In the genomic region with DNA sequence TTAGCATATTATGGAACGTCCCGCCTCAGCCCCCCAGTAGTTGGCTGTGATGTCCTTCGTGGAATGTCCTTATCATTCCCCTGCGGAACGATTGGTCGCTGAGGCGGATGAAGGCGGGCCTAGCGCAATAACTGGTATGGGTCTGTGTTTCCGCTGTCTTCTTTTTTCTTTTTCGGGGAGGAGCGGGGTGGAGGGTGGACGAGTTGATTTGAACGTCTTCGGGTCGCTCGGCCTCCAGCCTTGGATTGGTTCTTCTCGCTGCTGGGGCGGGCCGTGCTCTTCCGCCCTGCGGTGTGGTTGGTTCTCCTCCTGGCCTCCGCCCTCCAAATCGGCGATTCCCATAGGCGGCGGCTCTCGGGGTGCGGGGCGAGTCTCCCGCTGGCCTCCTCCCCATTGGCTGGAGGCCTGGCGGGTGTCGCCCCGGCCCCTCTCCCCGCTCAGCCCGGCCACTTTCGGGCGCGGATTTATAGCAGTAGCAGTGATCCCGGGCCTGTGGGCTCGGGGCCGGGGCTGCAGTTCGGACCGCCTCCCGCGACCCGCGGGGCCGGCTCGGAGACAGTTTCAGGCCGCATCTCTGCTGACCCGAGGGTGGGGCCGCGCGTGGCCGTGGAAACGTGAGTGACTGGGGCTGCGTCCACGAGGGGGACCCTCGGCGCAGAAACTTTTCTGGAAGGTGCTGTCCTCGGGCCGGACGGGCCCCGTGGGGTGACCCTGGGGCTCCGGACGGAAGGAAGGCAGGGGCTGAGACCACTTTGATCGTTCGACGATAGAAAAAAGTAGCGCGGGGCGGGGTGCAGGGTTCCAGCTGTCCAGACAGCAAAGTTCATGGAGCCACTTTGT, we compare ENCODE assay signal across 8 cellular contexts. TPM values are rescaled to one million over a fixed set of nuclear protein-coding genes. Genes with fewer than 3 reads are reported as not detected.
DNase-seq lines count a peak whose midpoint lies in the region; ATAC-seq and TF ChIP-seq lines count a peak whose summit lies in the region.

No MANE protein-coding gene starts in this region.

- H3K9me3 ChIP-seq in heart right ventricle (no peaks in the 10 kb centered on the region), upper lobe of left lung (no peaks in the 10 kb centered on the region)

- ATAC-seq in HG02884 (IDR thresholded peaks at IDR 0.05; ENCODE audit: unreplicated experiment): peak; percentile 51
- ATAC-seq in heart right ventricle: peak; percentile 68 to 84 (median 81)
- peak; percentile 79 to 94 for ATAC-seq in upper lobe of left lung (ENCODE audit: low FRiP score in 2 of 2)

- H3K4me1 ChIP-seq in heart right ventricle (peaks cover 4 to 33% (median 28%) of the 10 kb centered on the region in 9 donors), upper lobe of left lung (peaks cover 21 to 30% (median 28%) of the 10 kb centered on the region in 4 donors)

- H3K27ac ChIP-seq in heart right ventricle: peak overlapping the region; percentile 17 to 100 (median 100)
- peak overlapping the region; percentile 98 to 100 (median 99) for H3K27ac ChIP-seq in upper lobe of left lung

- DNase-seq in GM13977 (ENCODE audit: low spot score) (peak; percentile 96), NCI-H146 (lab: John Stamatoyannopoulos, UW) (peak; percentile 100), T-helper 1 cell (peak; percentile 92 to 99 (median 96)), amniotic stem cell (lab: John Stamatoyannopoulos, UW) (peak; percentile 97), heart right ventricle (peak; percentile 97 to 99), posterior cingulate gyrus (peak; percentile 94 to 100 (median 98)), upper lobe of left lung (peak; percentile 97 to 98)

- no peaks in the 10 kb centered on the region for H3K27me3 ChIP-seq in heart right ventricle
- no peaks in the 10 kb centered on the region for H3K27me3 ChIP-seq in upper lobe of left lung

- TF ChIP-seq EP300 in upper lobe of left lung (IDR thresholded peaks at IDR 0.05): no peak

- TF ChIP-seq POLR2A in upper lobe of left lung (IDR thresholded peaks at IDR 0.05): peak; percentile 24 to 89 (median 66)

- intact Hi-C loops in heart right ventricle (cut with DNase I) (loop anchor here in 7 of 10 donors (2.0 to 10.0 kb wide), 6 partner anchors 99 to 199 kb away; a partner anchor contains a TSS), posterior cingulate gyrus (cut with DNase I) (loop anchor here (1.0 to 2.0 kb wide), 2 partner anchors 104 to 199 kb away; a partner anchor contains a TSS)

- TF ChIP-seq CTCF in GM13977 (IDR thresholded peaks at IDR 0.05; ENCODE audit: extremely low read depth, insufficient read depth, missing control alignments) (peak; percentile 33), heart right ventricle (IDR thresholded peaks at IDR 0.05) (peak in 6 of 9 donors; percentile 9 to 55 (median 34)), upper lobe of left lung (IDR thresholded peaks at IDR 0.05) (peak in 4 of 6 experiments; percentile 2 to 43 (median 21))

- WGBS in heart right ventricle, 2 donors: 0% methylated on average over 73 of the region's 73 CpGs
- WGBS in upper lobe of left lung, 2 donors: 0 to 1% methylated on average over 12 to 59 of the region's 73 CpGs

- H3K36me3 ChIP-seq in heart right ventricle: peaks cover 0 to 17% (median 6%) of the 10 kb centered on the region in 9 donors
- peaks cover 0 to 15% (median 7%) of the 10 kb centered on the region in 4 donors for H3K36me3 ChIP-seq in upper lobe of left lung

- in situ Hi-C loops in GM13977 (cut with MboI; ENCODE audit: low pct_unique_long_range_greater_than_20kb, low sequenced_read_pairs, unreplicated experiment): no loop called here

- H3K4me3 ChIP-seq in heart right ventricle (peak overlapping the region; percentile 79 to 98 (median 92)), upper lobe of left lung (peak overlapping the region; percentile 76 to 91 (median 82))

RNA-seq across cellular contexts. Expression of a gene that starts 2.1 kb away (rescaled TPM):
- 1 to 10 TPM; 4.1 to 9.3 (median 6.3) TPM for total RNA-seq in heart right ventricle
- polyA plus RNA-seq in heart right ventricle: 10 to 100 TPM in 1 of 2 donors, 1 to 10 TPM in 1; 5.4 to 15.6 TPM
- total RNA-seq in upper lobe of left lung: 10 to 100 TPM; 11.8 to 31.4 (median 17.9) TPM

RNA-seq across cellular contexts. Expression of a gene that starts 9.7 kb away (rescaled TPM):
- total RNA-seq in heart right ventricle: 10 to 100 TPM; 35.2 to 53.5 (median 42.8) TPM
- polyA plus RNA-seq in heart right ventricle: 100 to 1,000 TPM in 1 of 2 donors, 10 to 100 TPM in 1; 61.3 to 103 TPM
- total RNA-seq in upper lobe of left lung: 100 to 1,000 TPM in 1 of 6 donors, 10 to 100 TPM in 5; 53.2 to 107 (median 63.0) TPM

Comparison
In these comparisons a context has a peak if more than half of its experiments do, and no peak if none do; other contexts are left out.
1. Peak in every context shown above with its lines: DNase-seq, ATAC-seq, H3K4me3 ChIP-seq and H3K27ac ChIP-seq.